In genomic region chr2:181264016-181264415, GRCh38 we compare ENCODE assay signal across 22 cellular contexts.
"Had no signal": no experiment of that assay in that cellular context is flagged by ENCODE, and none has a peak within 500 bp of the region (broad histone marks: within the 10 kb centered on the region; RNA-seq: fewer than 3 reads in every experiment).

No MANE protein-coding gene starts in this region.

- H3K36me3 ChIP-seq: esophagus muscularis mucosa, left ventricle myocardium inferior, right atrium auricular region, tibial nerve, vagina had no signal

- H3K27me3 ChIP-seq: body of pancreas, esophagus muscularis mucosa, right atrium auricular region, tibial nerve, vagina had no signal

- DNase-seq: activated CD4-positive, alpha-beta T cell treated with anti-CD3 and anti-CD28 coated beads for 1 hour; activated CD4-positive, alpha-beta T cell treated with anti-CD3 and anti-CD28 coated beads, Interleukin-2, amount 50 U/mL, for 48 hours; activated effector memory CD4-positive, alpha-beta T cell treated with Interleukin-2 at 50 U/mL for 16 hours; activated naive CD4-positive, alpha-beta T cell treated with anti-CD3 and anti-CD28 coated beads, Interleukin-2, amount 50 U/mL, for 16 hours; activated T-cell treated with anti-CD3 and anti-CD28 coated beads, Interleukin-2, amount 50 U/mL, for 24 hours; body of pancreas; effector CD4-positive, alpha-beta T cell; left ventricle myocardium inferior; mesenchymal stem cell; natural killer cell; occipital lobe; small intestine; stimulated activated CD4-positive, alpha-beta T cell treated with anti-CD3 and anti-CD28 coated beads, Interleukin-4, amount 100 ng/mL, for 4 hours; stimulated activated CD8-positive, alpha-beta memory T cell treated with anti-CD3 and anti-CD28 coated beads, Interleukin-4, amount 100 ng/mL, for 48 hours; stimulated activated naive CD4-positive, alpha-beta T cell treated with Interleukin-2 at 50 U/mL for 16 hours; substantia nigra; T1000 had no signal

- H3K27ac ChIP-seq: body of pancreas, coronary artery, esophagus muscularis mucosa, left ventricle myocardium inferior, right atrium auricular region, tibial nerve, vagina had no signal

- H3K9me3 ChIP-seq: body of pancreas, esophagus muscularis mucosa, left ventricle myocardium inferior, right atrium auricular region, tibial nerve, vagina had no signal

- H3K4me1 ChIP-seq: body of pancreas, esophagus muscularis mucosa, left ventricle myocardium inferior, right atrium auricular region, tibial nerve, vagina had no signal

- H3K4me3 ChIP-seq: body of pancreas, coronary artery, esophagus muscularis mucosa, left ventricle myocardium inferior, right atrium auricular region, tibial nerve, vagina had no signal

- ATAC-seq: body of pancreas, natural killer cell had no signal
